ENCODE assay signal across 1 cellular context in genomic region chr2:215982465-215982875, GRCh38.
A peak's percentile ranks its signal among the peaks of the same experiment; 100 is the strongest.
TF ChIP-seq lines count a peak whose summit lies in the region.

No MANE protein-coding gene starts in this region.

TF ChIP-seq in HepG2, 621 proteins besides CTCF, POLR2A, EP300 and RAD21 (continued from another document and continues in another):
- TF ChIP-seq HMGXB4 (CRISPR knock-in tag; IDR thresholded peaks at IDR 0.05; ENCODE audit: borderline replicate concordance in 1 of 2, low read depth in 1 of 2): 0 out of 4 replicates have a peak, but pooled peaks of 1 of the 2 experiments have one; percentile 33
- TF ChIP-seq U2AF1 (optimal IDR thresholded peaks at IDR 0.05; ENCODE audit: low read depth, low read length): no peak
- no peak for TF ChIP-seq MBD4 (IDR thresholded peaks at IDR 0.05; ENCODE audit: borderline replicate concordance, low read length)
- no peak for TF ChIP-seq SNRNP70 (IDR thresholded peaks at IDR 0.05; ENCODE audit: low read depth, low read length)
- TF ChIP-seq ZBTB38 (CRISPR knock-in tag; IDR thresholded peaks at IDR 0.05): peak; percentile 39; the same call in 1 of the 2 replicates
- TF ChIP-seq ETV5 (CRISPR knock-in tag; IDR thresholded peaks at IDR 0.05; ENCODE audit: borderline replicate concordance): peak; percentile 87
- no peak for TF ChIP-seq NR3C1 (CRISPR knock-in tag; IDR thresholded peaks at IDR 0.05)
- TF ChIP-seq SYNCRIP (IDR thresholded peaks at IDR 0.05; ENCODE audit: insufficient read depth, low read depth, low read length): no peak
- TF ChIP-seq ATF7 (IDR thresholded peaks at IDR 0.05): peak; percentile 25; the same call in 1 of the 2 replicates
- no peak for TF ChIP-seq ATF7 (CRISPR knock-in tag; IDR thresholded peaks at IDR 0.05)
- TF ChIP-seq ZNF235 (CRISPR knock-in tag; IDR thresholded peaks at IDR 0.05; ENCODE audit: borderline replicate concordance): no peak
- no peak for TF ChIP-seq TAF1 (CRISPR knock-in tag; IDR thresholded peaks at IDR 0.05)
- TF ChIP-seq ZFP91 (CRISPR knock-in tag; IDR thresholded peaks at IDR 0.05; ENCODE audit: borderline replicate concordance): no peak
- no peak for TF ChIP-seq TRIM24 (CRISPR knock-in tag; IDR thresholded peaks at IDR 0.05)
- TF ChIP-seq ZNF558 (CRISPR knock-in tag; IDR thresholded peaks at IDR 0.05; ENCODE audit: borderline replicate concordance): no peak
- TF ChIP-seq RXRA (CRISPR knock-in tag; IDR thresholded peaks at IDR 0.05): peak; percentile 44; the same call in 1 of the 2 replicates
- TF ChIP-seq NFYB (CRISPR knock-in tag; IDR thresholded peaks at IDR 0.05): peak; percentile 42; the same call in 1 of the 2 replicates
- TF ChIP-seq GPBP1L1 (CRISPR knock-in tag; IDR thresholded peaks at IDR 0.05): no peak
- TF ChIP-seq TGIF2 (CRISPR knock-in tag; IDR thresholded peaks at IDR 0.05): no peak
- TF ChIP-seq ZNF512 (CRISPR knock-in tag; IDR thresholded peaks at IDR 0.05): no peak
- peak; percentile 30; the same call in 1 of the 2 replicates for TF ChIP-seq MED1 (CRISPR knock-in tag; IDR thresholded peaks at IDR 0.05)
- peak; percentile 72 for TF ChIP-seq PAXIP1 (CRISPR knock-in tag; conservative IDR thresholded peaks at IDR 0.05)
- no peak for TF ChIP-seq NFRKB (IDR thresholded peaks at IDR 0.05)
- no peak for TF ChIP-seq FOXM1 (CRISPR knock-in tag; IDR thresholded peaks at IDR 0.05)
- TF ChIP-seq, protein P1, sequence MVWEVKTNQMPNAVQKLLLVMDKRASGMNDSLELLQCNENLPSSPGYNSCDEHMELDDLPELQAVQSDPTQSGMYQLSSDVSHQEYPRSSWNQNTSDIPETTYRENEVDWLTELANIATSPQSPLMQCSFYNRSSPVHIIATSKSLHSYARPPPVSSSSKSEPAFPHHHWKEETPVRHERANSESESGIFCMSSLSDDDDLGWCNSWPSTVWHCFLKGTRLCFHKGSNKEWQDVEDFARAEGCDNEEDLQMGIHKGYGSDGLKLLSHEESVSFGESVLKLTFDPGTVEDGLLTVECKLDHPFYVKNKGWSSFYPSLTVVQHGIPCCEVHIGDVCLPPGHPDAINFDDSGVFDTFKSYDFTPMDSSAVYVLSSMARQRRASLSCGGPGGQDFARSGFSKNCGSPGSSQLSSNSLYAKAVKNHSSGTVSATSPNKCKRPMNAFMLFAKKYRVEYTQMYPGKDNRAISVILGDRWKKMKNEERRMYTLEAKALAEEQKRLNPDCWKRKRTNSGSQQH (CRISPR knock-in tag; IDR thresholded peaks at IDR 0.05; ENCODE audit: low read depth): no peak
- TF ChIP-seq ZNF460 (CRISPR knock-in tag; IDR thresholded peaks at IDR 0.05; ENCODE audit: borderline replicate concordance): no peak
- no peak for TF ChIP-seq CC2D1A (CRISPR knock-in tag; IDR thresholded peaks at IDR 0.05)
- no peak for TF ChIP-seq KAT2B (IDR thresholded peaks at IDR 0.05; ENCODE audit: borderline replicate concordance, low read depth, low read length)
- no peak for TF ChIP-seq BORCS8-MEF2B (CRISPR knock-in tag; IDR thresholded peaks at IDR 0.05)
- TF ChIP-seq ZBTB7B (CRISPR knock-in tag; IDR thresholded peaks at IDR 0.05): no peak
- no peak for TF ChIP-seq SRSF9 (IDR thresholded peaks at IDR 0.05; ENCODE audit: borderline replicate concordance, insufficient read depth, low read depth, low read length, poor library complexity, severe bottlenecking)
- TF ChIP-seq KLF12 (CRISPR knock-in tag; IDR thresholded peaks at IDR 0.05; ENCODE audit: borderline replicate concordance): no peak
- TF ChIP-seq ZNF687 (CRISPR knock-in tag; IDR thresholded peaks at IDR 0.05): no peak
- no peak for TF ChIP-seq ZBTB1 (CRISPR knock-in tag; IDR thresholded peaks at IDR 0.05; ENCODE audit: borderline replicate concordance)
- 0 out of 2 replicates have a peak, but pooled peaks have one; percentile 32 for TF ChIP-seq ZMAT3 (CRISPR knock-in tag; conservative IDR thresholded peaks at IDR 0.05)
- TF ChIP-seq MYC (CRISPR knock-in tag; IDR thresholded peaks at IDR 0.05; ENCODE audit: borderline replicate concordance): no peak
- TF ChIP-seq ZNF775 (CRISPR knock-in tag; IDR thresholded peaks at IDR 0.05; ENCODE audit: borderline replicate concordance): no peak
- TF ChIP-seq ZNF382 (CRISPR knock-in tag; IDR thresholded peaks at IDR 0.05; ENCODE audit: borderline replicate concordance): no peak
- TF ChIP-seq ZSCAN25 (CRISPR knock-in tag; IDR thresholded peaks at IDR 0.05): no peak
- no peak for TF ChIP-seq ZNF691 (CRISPR knock-in tag; IDR thresholded peaks at IDR 0.05; ENCODE audit: borderline replicate concordance, low read depth)
- TF ChIP-seq ETV6 (CRISPR knock-in tag; conservative IDR thresholded peaks at IDR 0.05): no peak
- TF ChIP-seq GABPA (IDR thresholded peaks at IDR 0.05; ENCODE audit: low read depth, low read length): no peak
- peak; percentile 41; the same call in 1 of the 2 replicates for TF ChIP-seq GABPA (CRISPR knock-in tag; IDR thresholded peaks at IDR 0.05; ENCODE audit: low read depth)
- TF ChIP-seq MED13 (CRISPR knock-in tag; IDR thresholded peaks at IDR 0.05): no peak
- TF ChIP-seq CAMTA2 (CRISPR knock-in tag; IDR thresholded peaks at IDR 0.05; ENCODE audit: borderline replicate concordance): no peak
- TF ChIP-seq AKAP8 (CRISPR knock-in tag; IDR thresholded peaks at IDR 0.05): no peak
- no peak for TF ChIP-seq ZNF207 (IDR thresholded peaks at IDR 0.05; ENCODE audit: borderline replicate concordance)
- TF ChIP-seq AGO2 (optimal IDR thresholded peaks at IDR 0.05; ENCODE audit: low read depth, low read length): no peak
- TF ChIP-seq SUZ12 (IDR thresholded peaks at IDR 0.05; ENCODE audit: low read depth, low read length): no peak
- no peak for TF ChIP-seq ZSCAN21 (CRISPR knock-in tag; IDR thresholded peaks at IDR 0.05; ENCODE audit: borderline replicate concordance)
- TF ChIP-seq ZNF563 (CRISPR knock-in tag; IDR thresholded peaks at IDR 0.05): no peak
- TF ChIP-seq CREB1 (IDR thresholded peaks at IDR 0.05): peak; percentile 82
- peak; percentile 74; the same call in 1 of the 2 replicates for TF ChIP-seq CREB1 (CRISPR knock-in tag; IDR thresholded peaks at IDR 0.05)
- TF ChIP-seq SP1 (IDR thresholded peaks at IDR 0.05): no peak
- TF ChIP-seq SP1 (CRISPR knock-in tag; IDR thresholded peaks at IDR 0.05): no peak
- TF ChIP-seq CEBPB (IDR thresholded peaks at IDR 0.05; ENCODE audit: borderline replicate concordance, low read depth, low read length): peak; percentile 89
- TF ChIP-seq ZMAT5 (CRISPR knock-in tag; IDR thresholded peaks at IDR 0.05; ENCODE audit: borderline replicate concordance, low read depth): no peak
- TF ChIP-seq KMT2A (CRISPR knock-in tag; IDR thresholded peaks at IDR 0.05): 0 out of 2 replicates have a peak, but pooled peaks have one; percentile 38
